25 cellular contexts compared by ENCODE assay signal in the genomic region with DNA sequence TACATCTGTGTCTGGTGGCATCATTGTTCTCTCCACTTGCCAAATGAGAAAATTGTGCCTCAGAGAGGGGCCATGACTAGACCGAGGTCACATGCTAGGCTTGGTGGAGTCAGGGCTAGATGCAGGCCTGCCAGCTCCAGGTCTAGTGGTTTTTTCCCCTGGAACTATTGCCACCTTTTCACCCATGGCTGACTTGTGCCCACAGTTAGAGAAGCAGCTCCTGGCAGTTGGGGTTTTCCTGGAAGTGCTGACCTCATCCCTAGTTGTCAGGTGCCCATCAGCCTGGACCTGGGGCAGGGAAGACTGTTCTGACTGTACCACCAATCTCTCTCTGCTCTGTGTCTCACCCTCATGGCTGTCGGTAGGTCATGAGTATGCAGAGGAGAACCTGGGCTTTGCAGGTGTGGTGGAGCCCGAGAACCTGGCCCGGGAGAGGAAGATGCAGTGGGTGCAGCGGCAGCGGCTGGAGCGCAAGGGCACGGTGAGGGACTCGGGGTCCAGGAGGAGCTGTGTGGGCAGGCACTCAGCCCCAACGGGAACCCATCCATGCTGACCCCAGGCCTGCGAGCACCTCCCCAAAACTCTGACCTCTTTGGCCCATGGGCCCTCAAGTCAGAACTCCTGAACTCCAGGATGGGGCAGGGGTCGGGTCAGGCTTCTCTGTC. TPM values are rescaled to one million over a fixed set of nuclear protein-coding genes. Genes with fewer than 3 reads are reported as not detected.
A peak's percentile ranks its signal among the peaks of the same experiment; 100 is the strongest.
DNase-seq lines count a peak whose midpoint lies in the region; ATAC-seq, FAIRE-seq and TF ChIP-seq lines count a peak whose summit lies in the region.
"Had no signal": no experiment of that assay in that cellular context is flagged by ENCODE, and none has a peak within 500 bp of the region (broad histone marks: within the 10 kb centered on the region; RNA-seq: fewer than 3 reads in every experiment).

No MANE protein-coding gene starts in this region.

- H3K27ac ChIP-seq in thoracic aorta: peak overlapping the region; percentile 92 to 93
- H3K27ac ChIP-seq: body of pancreas, C4-2B, uterus had no signal

- H3K4me1 ChIP-seq in thoracic aorta (ENCODE audit: control insufficient read depth in 1 of 2, low read depth in 2 of 2): peaks cover 30 to 39% of the 10 kb centered on the region in 2 donors

- ATAC-seq in T-helper 17 cell: no peak
- peak; percentile 48 for ATAC-seq in thoracic aorta (ENCODE audit: insufficient number of reproducible peaks, low FRiP score, low read depth)
- no peak for ATAC-seq in HG03045 (IDR thresholded peaks at IDR 0.05; ENCODE audit: unreplicated experiment)
- ATAC-seq: body of pancreas had no signal

- no peaks in the 10 kb centered on the region for H3K9me3 ChIP-seq in T-helper 17 cell (ENCODE audit: control insufficient read depth, low read length, poor library complexity, severe bottlenecking)
- no peaks in the 10 kb centered on the region for H3K9me3 ChIP-seq in thoracic aorta
- H3K9me3 ChIP-seq: body of pancreas, uterus had no signal

- TF ChIP-seq CTCF in kidney epithelial cell (IDR thresholded peaks at IDR 0.05; ENCODE audit: insufficient read depth, low read length, poor library complexity, severe bottlenecking): no peak
- no peak for TF ChIP-seq CTCF in thoracic aorta (IDR thresholded peaks at IDR 0.05)

- no peak for FAIRE-seq in H54 (lab: Jason Lieb, UNC)
- FAIRE-seq: small intestine had no signal

- no peaks in the 10 kb centered on the region for H3K36me3 ChIP-seq in kidney epithelial cell (ENCODE audit: control insufficient read depth, insufficient read depth, low read length)
- no peaks in the 10 kb centered on the region for H3K36me3 ChIP-seq in thoracic aorta
- H3K36me3 ChIP-seq: uterus had no signal

- peaks cover 2% of the 10 kb centered on the region for H3K36me3 Mint-ChIP-seq in T-helper 17 cell (ENCODE audit: low read depth)
- H3K36me3 Mint-ChIP-seq: naive B cell had no signal

- TF ChIP-seq POLR2A in H54 (IDR thresholded peaks at IDR 0.05; ENCODE audit: low read depth, low read length): no peak

- H3K4me3 Mint-ChIP-seq in T-helper 17 cell: no peak overlapping the region
- H3K4me3 Mint-ChIP-seq: naive B cell had no signal

- DNase-seq in H54 (ENCODE audit: insufficient read length, low spot score): peak; percentile 23
- no peak for DNase-seq in T-helper 17 cell
- DNase-seq in kidney epithelial cell (ENCODE audit: low read depth): peak; percentile 35
- no peak for DNase-seq in thoracic aorta (ENCODE audit: low spot score)
- DNase-seq in HCEC 1CT: no peak
- DNase-seq in NCI-H510A (lab: John Stamatoyannopoulos, UW): no peak
- DNase-seq: activated CD4-positive, CD25-positive, alpha-beta regulatory T cell treated with anti-CD3 and anti-CD28 coated beads, Interleukin-2, amount 50 U/mL, for 72 hours; activated gamma-delta T cell; body of pancreas; cortex of kidney; glutamatergic neuron; left cardiac atrium; mesendoderm; naive B cell; NCI-H1694; NCI-H2171; NCI-H526; retina; small intestine; T-helper 1 cell; uterus had no signal

- H3K27me3 Mint-ChIP-seq in T-helper 17 cell: peaks cover 5% of the 10 kb centered on the region

- peaks cover 2% of the 10 kb centered on the region for H3K4me1 Mint-ChIP-seq in T-helper 17 cell
- H3K4me1 Mint-ChIP-seq: naive B cell had no signal

- H3K4me3 ChIP-seq in kidney epithelial cell (ENCODE audit: low read depth, low read length) (no peak overlapping the region), thoracic aorta (peak overlapping the region; percentile 3)
- H3K4me3 ChIP-seq: body of pancreas, uterus had no signal

- H3K27me3 ChIP-seq in kidney epithelial cell (ENCODE audit: control insufficient read depth, insufficient read depth, low read length) (no peaks in the 10 kb centered on the region), thoracic aorta (replicated peaks; ENCODE audit: insufficient read depth) (no peaks in the 10 kb centered on the region)
- H3K27me3 ChIP-seq: body of pancreas, uterus had no signal

- H3K27ac Mint-ChIP-seq in T-helper 17 cell: peak overlapping the region; percentile 65

RNA-seq across cellular contexts. Expression of a gene that starts 12.4 kb away (rescaled TPM):
- not detected for total RNA-seq in T-helper 17 cell
- not detected in 2 replicates for total RNA-seq in kidney epithelial cell
- not detected for total RNA-seq in thoracic aorta
- total RNA-seq: left cardiac atrium, omental fat pad, SK-MEL-5 had no signal

RNA-seq across cellular contexts. Expression of a gene that starts 37.9 kb away (rescaled TPM):
- total RNA-seq in T-helper 17 cell: 10 to 100 TPM in 1 of 2 donors, 1 to 10 TPM in 1; 2.7 to 23.9 TPM
- total RNA-seq in kidney epithelial cell: 0.21 TPM in 1 of 2 replicates, not detected in the other
- 100 to 1,000 TPM; 122 to 190 TPM for total RNA-seq in thoracic aorta
- total RNA-seq: SK-MEL-5 had no signal

RNA-seq across cellular contexts. Expression of a gene that starts 51.9 kb away (rescaled TPM):
- 100 to 1,000 TPM in 1 of 2 donors, 10 to 100 TPM in 1; 97.4 to 121 TPM for total RNA-seq in T-helper 17 cell
- 155 and 160 TPM in 2 replicates for total RNA-seq in kidney epithelial cell
- total RNA-seq in thoracic aorta: 100 to 1,000 TPM; 324 to 369 TPM

RNA-seq across cellular contexts. Expression of a gene that starts 55.4 kb away (rescaled TPM):
- 100 to 1,000 TPM; 109 to 132 TPM for total RNA-seq in T-helper 17 cell
- total RNA-seq in kidney epithelial cell: 37.8 and 53.6 TPM in 2 replicates
- 100 to 1,000 TPM; 141 to 182 TPM for total RNA-seq in thoracic aorta

Comparison
In these comparisons a context has a peak if more than half of its experiments do, and no peak if none do; other contexts are left out.
1. DNase-seq: peak in H54 (single experiment) and kidney epithelial cell (single experiment); none in T-helper 17 cell (0 of 3), thoracic aorta (single experiment), HCEC 1CT (single experiment) and NCI-H510A (single experiment).
2. RNA of a gene that starts 37.9 kb away (total RNA-seq): 122 to 190 TPM in thoracic aorta; 2.7 to 23.9 TPM in T-helper 17 cell and 0.21 TPM in kidney epithelial cell; every median in the first group is over 4 times any median in the second.